Comparison of ENCODE assay signal across 10 cellular contexts in genomic region chr19:58468216-58468839, GRCh38. TPM values are rescaled to one million over a fixed set of nuclear protein-coding genes. Genes with fewer than 3 reads are reported as not detected.
DNase-seq lines count a peak whose midpoint lies in the region; ATAC-seq, FAIRE-seq and TF ChIP-seq lines count a peak whose summit lies in the region.
"Had no signal": no experiment of that assay in that cellular context is flagged by ENCODE, and none has a peak within 500 bp of the region (broad histone marks: within the 10 kb centered on the region; RNA-seq: fewer than 3 reads in every experiment).

No MANE protein-coding gene starts in this region.

- CTCF ChIA-PET in K562 (lab: Yijun Ruan, JAX; ENCODE audit: low intra/inter-chr PET ratio): no interaction called here

- no peak overlapping the region for H3K27ac ChIP-seq in DND-41 (ENCODE audit: low read length)
- no peak overlapping the region for H3K27ac ChIP-seq in KMS-11
- no peak overlapping the region for H3K27ac ChIP-seq in K562 (ENCODE audit: extremely low read depth, low read depth, low read length)

- H3K36me3 ChIP-seq in DND-41 (ENCODE audit: insufficient read depth, low read length) (peaks cover 39% of the 10 kb centered on the region), KMS-11 (ENCODE audit: insufficient read depth) (peaks cover 5% of the 10 kb centered on the region; the same call in 1 of the 2 replicates), K562 (ENCODE audit: control insufficient read depth, insufficient read depth, low read length) (peaks cover 38% of the 10 kb centered on the region; the same call in 2 of the 3 replicates)

- H2AFZ ChIP-seq in DND-41 (ENCODE audit: low read depth, low read length): no peak overlapping the region
- H2AFZ ChIP-seq in KMS-11 (ENCODE audit: low read depth): no peak overlapping the region
- no peak overlapping the region for H2AFZ ChIP-seq in K562 (ENCODE audit: low read depth, low read length)

- H3K9ac ChIP-seq in DND-41 (ENCODE audit: low read depth, low read length) (peak overlapping the region; percentile 71), KMS-11 (no peak overlapping the region), K562 (ENCODE audit: insufficient read depth in 1 of 2, low read depth in 2 of 2, low read length in 2 of 2) (peak overlapping the region in 1 of 2 experiments; percentile 46; a peak in 2 of 4 replicates)

- H3K79me2 ChIP-seq in DND-41 (ENCODE audit: insufficient read depth, low read length) (peaks cover 26% of the 10 kb centered on the region), KMS-11 (ENCODE audit: insufficient read depth, low read depth) (peaks cover 13% of the 10 kb centered on the region; the same call in 1 of the 2 replicates), K562 (ENCODE audit: control insufficient read depth, insufficient read depth, low read length) (peaks cover 26% of the 10 kb centered on the region)

- H3K4me1 ChIP-seq in DND-41 (ENCODE audit: insufficient read depth, low read length) (peaks cover 28% of the 10 kb centered on the region), KMS-11 (ENCODE audit: low read depth, poor library complexity, severe bottlenecking) (peaks cover 6% of the 10 kb centered on the region), K562 (replicated peaks in 1 of 2; ENCODE audit: control insufficient read depth in 2 of 2, insufficient read depth in 2 of 2, low read length in 2 of 2) (peaks cover 10 to 24% of the 10 kb centered on the region in 2 experiments; a peak in 4 of 5 replicates)

- H3K27me3 Mint-ChIP-seq in neural crest cell (ENCODE audit: low read depth): peaks cover 3% of the 10 kb centered on the region

- H3K9me1 ChIP-seq in K562 (ENCODE audit: control insufficient read depth, insufficient read depth, low read length): peaks cover 14% of the 10 kb centered on the region

- no peaks in the 10 kb centered on the region for H3K36me3 Mint-ChIP-seq in neural crest cell (ENCODE audit: low read depth)

- 0 out of 2 replicates have a peak, but pooled peaks have one; percentile 18 for TF ChIP-seq POLR2A in K562 (conservative IDR thresholded peaks at IDR 0.05)
- TF ChIP-seq POLR2A in erythroblast (IDR thresholded peaks at IDR 0.05; ENCODE audit: low read length): no peak

- TF ChIP-seq CTCF in DND-41 (IDR thresholded peaks at IDR 0.05; ENCODE audit: borderline replicate concordance, extremely low read depth, low read length, poor library complexity, severe bottlenecking) (no peak), KMS-11 (conservative IDR thresholded peaks at IDR 0.05; ENCODE audit: low read depth, low read length) (no peak), K562 (IDR thresholded peaks at IDR 0.05 in 2 of 3, conservative IDR thresholded peaks at IDR 0.05 in 1 of 3; ENCODE audit: insufficient read depth in 2 of 3, low read depth in 1 of 3, low read length in 3 of 3) (0 out of 6 replicates have a peak, but pooled peaks of 1 of the 3 experiments have one; percentile 19), neural crest cell (conservative IDR thresholded peaks at IDR 0.05) (no peak)

- ATAC-seq in DND-41 (ENCODE audit: insufficient read depth, low read depth): no peak
- ATAC-seq in K562: no peak
- no peak for ATAC-seq in HG02678 (IDR thresholded peaks at IDR 0.05; ENCODE audit: unreplicated experiment)

- FAIRE-seq in K562 (lab: Jason Lieb, UNC): no peak

- DNase-seq in DND-41 (no peak), K562 (ENCODE audit: extremely low read depth in 1 of 4, low spot score in 3 of 4) (peak in 1 of 4 experiments; percentile 38), neural crest cell (ENCODE audit: low read depth, low spot score) (no peak), NCI-H2029 treated with DMSO at 0.1 percent for 48 hours (lab: John Stamatoyannopoulos, UW) (no peak), erythroblast (lab: John Stamatoyannopoulos, UW) (no peak), hepatic stellate cell (ENCODE audit: low spot score) (no peak)
- DNase-seq: SW 1271 had no signal

- peak overlapping the region; percentile 88 for H3K4me2 ChIP-seq in DND-41 (ENCODE audit: insufficient read depth, low read length)
- peak overlapping the region; percentile 67 for H3K4me2 ChIP-seq in KMS-11
- H3K4me2 ChIP-seq in K562 (ENCODE audit: insufficient read depth, low read length): peak overlapping the region; percentile 42

- no peaks in the 10 kb centered on the region for H3K9me3 Mint-ChIP-seq in neural crest cell

- 44% methylated on average over 5 of the region's 5 CpGs for WGBS in K562 (ENCODE audit: insufficient coverage, low coverage, missing lambda C conversion rate)

- peak overlapping the region in 1 of 2 experiments; percentile 53; a peak in 2 of 4 replicates for H3K4me3 ChIP-seq in DND-41 (ENCODE audit: low read depth in 1 of 2, low read length in 2 of 2)
- no peak overlapping the region for H3K4me3 ChIP-seq in KMS-11 (IDR thresholded peaks at IDR 0.05; ENCODE audit: insufficient read depth, low read depth, low read length)
- peak overlapping the region; percentile 71; the same call in 1 of the 2 replicates for H3K4me3 ChIP-seq in K562

- no peak for TF ChIP-seq EP300 in K562 (IDR thresholded peaks at IDR 0.05; ENCODE audit: low read length)

- in situ Hi-C loops in K562 (cut with MboI): no loop called here

- POLR2A ChIA-PET in K562 (lab: Yijun Ruan, JAX): interaction anchor here (0.6 to 1.6 kb wide), 3 partner anchors 17 to 169 kb away, joined by 3 to 6 read pairs (median 3); partner anchors contain the start of gene ZNF324B

- BruUV-seq in K562 (replicated peaks; lab: Mats Ljungman, UMichigan): no TSS peak

- H3K4me3 Mint-ChIP-seq in neural crest cell: peak overlapping the region; percentile 88

- H3K27ac Mint-ChIP-seq in neural crest cell (ENCODE audit: unreplicated experiment): no peak overlapping the region

- peaks cover 26% of the 10 kb centered on the region for H4K20me1 ChIP-seq in DND-41 (ENCODE audit: insufficient read depth, low read length)
- no peaks in the 10 kb centered on the region for H4K20me1 ChIP-seq in KMS-11 (ENCODE audit: insufficient read depth)
- 0 out of 2 replicates have a peak, but pooled peaks cover 3% of the 10 kb centered on the region for H4K20me1 ChIP-seq in K562 (replicated peaks; ENCODE audit: control insufficient read depth, insufficient read depth, low read length)

- no peaks in the 10 kb centered on the region for H3K9me3 ChIP-seq in DND-41 (ENCODE audit: insufficient read depth, low read length, severe bottlenecking)
- H3K9me3 ChIP-seq in K562 (replicated peaks; ENCODE audit: control insufficient read depth, insufficient read depth, low read depth, low read length): no peaks in the 10 kb centered on the region

- peaks cover 27% of the 10 kb centered on the region for H3K4me1 Mint-ChIP-seq in neural crest cell

- intact Hi-C loops in K562 (cut with micrococcal nuclease): loop anchor here (5.0 kb wide), 1 partner anchor 61 kb away; the partner anchor contains the start of gene ZNF584

- H3K27me3 ChIP-seq in DND-41 (ENCODE audit: insufficient read depth, low read length, poor library complexity) (no peaks in the 10 kb centered on the region), KMS-11 (ENCODE audit: insufficient read depth, low read depth) (peaks cover 10% of the 10 kb centered on the region; the same call in 1 of the 2 replicates), K562 (ENCODE audit: control insufficient read depth in 2 of 2, insufficient read depth in 2 of 2, low read length in 2 of 2) (no peaks in the 10 kb centered on the region)
- H3K27me3 ChIP-seq: cardiac muscle cell had no signal

- TF ChIP-seq RAD21 in K562 (CRISPR knock-in tag; conservative IDR thresholded peaks at IDR 0.05 in 1 of 2, IDR thresholded peaks at IDR 0.05 in 1 of 2): peak in 1 of 2 experiments; percentile 24; a peak in 1 of 4 replicates

RNA-seq across cellular contexts. Expression of gene ZNF324, which starts 1.4 kb away (rescaled TPM):
- 12.1 and 40.1 TPM in 2 replicates for total RNA-seq in K562 (2011; cell fraction: chromatin; rRNA removed; ENCODE audit: low replicate concordance)
- total RNA-seq in K562 (2011; cell fraction: nucleolus; rRNA removed): 42.5 and 54.9 TPM in 2 replicates
- total RNA-seq in K562 (2011; cell fraction: nucleoplasm; rRNA removed): 15.9 and 21.7 TPM in 2 replicates
- 15.4 and 15.8 TPM in 2 replicates for total RNA-seq in K562 (2014; rRNA removed)
- total RNA-seq in K562 (2014; rRNA removed; fragmentation: Illumina TruSeq; extraction: Trizol): 3.0 and 3.5 TPM in 2 replicates
- total RNA-seq in K562 (2015; rRNA removed; fragmentation: Illumina TruSeq; extraction: Trizol): 9.6 and 11.0 TPM in 2 replicates
- 14.0 and 16.4 TPM in 2 replicates for total RNA-seq in K562 (2021)
- polyA plus RNA-seq in K562 (2011; rRNA removed): 4.5 and 5.3 TPM in 2 replicates
- 6.1 and 18.5 TPM in 2 replicates for polyA plus RNA-seq in K562 (2011; cell fraction: cytosol; rRNA removed)
- 8.6 and 17.6 TPM in 2 replicates for polyA plus RNA-seq in K562 (2011; cell fraction: nucleus; rRNA removed)
- 6.9 and 7.9 TPM in 2 replicates for polyA plus RNA-seq in K562 (2012)
- polyA plus RNA-seq in K562 (2014; fragmentation: Illumina TruSeq; extraction: Trizol): 4.1 and 6.9 TPM in 2 replicates
- polyA plus RNA-seq in K562 (2014; fragmentation: Nextera tagmentation; extraction: Ambion mirVana): 1 to 10 TPM in 1 of 2 experiments, under 1 TPM in 1; 0.92 to 1.2 TPM
- polyA plus RNA-seq in K562 (2014; rRNA removed): 7.5 and 8.3 TPM in 2 replicates
- polyA minus RNA-seq in K562 (2011; rRNA and poly(A)+ RNA removed): 7.5 and 12.5 TPM in 2 replicates
- polyA minus RNA-seq in K562 (2011; cell fraction: cytosol; rRNA and poly(A)+ RNA removed): 9.4 and 10.3 TPM in 2 replicates
- polyA minus RNA-seq in K562 (2011; cell fraction: nucleus; rRNA and poly(A)+ RNA removed): 31.7 and 40.8 TPM in 2 replicates
- 17.5 and 18.8 TPM in 2 replicates for total RNA-seq in neural crest cell

RNA-seq across cellular contexts. Expression of gene ZNF446, which starts 7.8 kb away (rescaled TPM):
- total RNA-seq in K562 (2011; cell fraction: chromatin; rRNA removed; ENCODE audit: low replicate concordance): 3.8 and 13.1 TPM in 2 replicates
- 12.1 and 13.7 TPM in 2 replicates for total RNA-seq in K562 (2011; cell fraction: nucleolus; rRNA removed)
- 5.5 and 8.0 TPM in 2 replicates for total RNA-seq in K562 (2011; cell fraction: nucleoplasm; rRNA removed)
- total RNA-seq in K562 (2014; rRNA removed): 4.2 and 4.8 TPM in 2 replicates
- total RNA-seq in K562 (2014; rRNA removed; fragmentation: Illumina TruSeq; extraction: Trizol): 0.64 and 0.95 TPM in 2 replicates
- 2.5 and 3.3 TPM in 2 replicates for total RNA-seq in K562 (2015; rRNA removed; fragmentation: Illumina TruSeq; extraction: Trizol)
- total RNA-seq in K562 (2021): 3.5 and 4.3 TPM in 2 replicates
- 1.2 and 2.7 TPM in 2 replicates for polyA plus RNA-seq in K562 (2011; rRNA removed)
- 2.4 and 5.3 TPM in 2 replicates for polyA plus RNA-seq in K562 (2011; cell fraction: cytosol; rRNA removed)
- polyA plus RNA-seq in K562 (2011; cell fraction: nucleus; rRNA removed): 6.9 and 8.9 TPM in 2 replicates
- 5.5 and 10.1 TPM in 2 replicates for polyA plus RNA-seq in K562 (2012)
- polyA plus RNA-seq in K562 (2014; fragmentation: Illumina TruSeq; extraction: Trizol): 1.2 and 2.4 TPM in 2 replicates
- polyA plus RNA-seq in K562 (2014; fragmentation: Nextera tagmentation; extraction: Ambion mirVana): under 1 TPM; 0.07 to 0.17 TPM
- polyA plus RNA-seq in K562 (2014; rRNA removed): 2.6 and 3.9 TPM in 2 replicates
- polyA minus RNA-seq in K562 (2011; rRNA and poly(A)+ RNA removed): 1.5 and 1.9 TPM in 2 replicates
- polyA minus RNA-seq in K562 (2011; cell fraction: cytosol; rRNA and poly(A)+ RNA removed): 1.4 and 2.4 TPM in 2 replicates
- 6.5 and 8.3 TPM in 2 replicates for polyA minus RNA-seq in K562 (2011; cell fraction: nucleus; rRNA and poly(A)+ RNA removed)
- 16.5 and 18.6 TPM in 2 replicates for total RNA-seq in neural crest cell

RNA-seq across cellular contexts. Expression of gene ZNF324B, which starts 16.9 kb away (rescaled TPM):
- total RNA-seq in K562 (2011; cell fraction: chromatin; rRNA removed; ENCODE audit: low replicate concordance): 26.6 and 56.0 TPM in 2 replicates
- total RNA-seq in K562 (2011; cell fraction: nucleolus; rRNA removed): 34.7 and 40.7 TPM in 2 replicates
- total RNA-seq in K562 (2011; cell fraction: nucleoplasm; rRNA removed): 26.5 and 27.8 TPM in 2 replicates
- total RNA-seq in K562 (2014; rRNA removed): 12.5 and 13.5 TPM in 2 replicates
- total RNA-seq in K562 (2014; rRNA removed; fragmentation: Illumina TruSeq; extraction: Trizol): 5.8 and 7.5 TPM in 2 replicates
- total RNA-seq in K562 (2015; rRNA removed; fragmentation: Illumina TruSeq; extraction: Trizol): 9.1 and 9.3 TPM in 2 replicates
- 12.6 and 13.2 TPM in 2 replicates for total RNA-seq in K562 (2021)
- 3.5 and 4.7 TPM in 2 replicates for polyA plus RNA-seq in K562 (2011; rRNA removed)
- polyA plus RNA-seq in K562 (2011; cell fraction: cytosol; rRNA removed): 3.6 and 10.2 TPM in 2 replicates
- polyA plus RNA-seq in K562 (2011; cell fraction: nucleus; rRNA removed): 4.1 and 9.0 TPM in 2 replicates
- polyA plus RNA-seq in K562 (2012): 4.5 and 6.6 TPM in 2 replicates
- 4.9 TPM in 2 replicates for polyA plus RNA-seq in K562 (2014; fragmentation: Illumina TruSeq; extraction: Trizol)
- under 1 TPM; 0.20 to 0.25 TPM for polyA plus RNA-seq in K562 (2014; fragmentation: Nextera tagmentation; extraction: Ambion mirVana)
- 5.7 and 6.2 TPM in 2 replicates for polyA plus RNA-seq in K562 (2014; rRNA removed)
- 7.6 and 16.2 TPM in 2 replicates for polyA minus RNA-seq in K562 (2011; rRNA and poly(A)+ RNA removed)
- 8.3 and 11.9 TPM in 2 replicates for polyA minus RNA-seq in K562 (2011; cell fraction: cytosol; rRNA and poly(A)+ RNA removed)
- 7.8 and 12.2 TPM in 2 replicates for polyA minus RNA-seq in K562 (2011; cell fraction: nucleus; rRNA and poly(A)+ RNA removed)
- total RNA-seq in neural crest cell: 11.9 and 14.8 TPM in 2 replicates

RNA-seq across cellular contexts. Expression of gene ZNF132, which starts 28.4 kb away (rescaled TPM):
- not detected in 2 replicates for total RNA-seq in K562 (2011; cell fraction: chromatin; rRNA removed; ENCODE audit: low replicate concordance)
- total RNA-seq in K562 (2011; cell fraction: nucleolus; rRNA removed): not detected in 2 replicates
- not detected in 2 replicates for total RNA-seq in K562 (2011; cell fraction: nucleoplasm; rRNA removed)
- total RNA-seq in K562 (2014; rRNA removed): not detected in 2 replicates
- total RNA-seq in K562 (2014; rRNA removed; fragmentation: Illumina TruSeq; extraction: Trizol): not detected in 2 replicates
- total RNA-seq in K562 (2015; rRNA removed; fragmentation: Illumina TruSeq; extraction: Trizol): not detected in 2 replicates
- total RNA-seq in K562 (2021): not detected in 2 replicates
- polyA plus RNA-seq in K562 (2011; rRNA removed): 0.03 TPM in 1 of 2 replicates, not detected in the other
- polyA plus RNA-seq in K562 (2011; cell fraction: cytosol; rRNA removed): not detected in 2 replicates
- polyA plus RNA-seq in K562 (2011; cell fraction: nucleus; rRNA removed): 0.06 TPM in 1 of 2 replicates, not detected in the other
- polyA plus RNA-seq in K562 (2012): 1.1 and 1.8 TPM in 2 replicates
- polyA plus RNA-seq in K562 (2014; fragmentation: Illumina TruSeq; extraction: Trizol): not detected in 2 replicates
- polyA plus RNA-seq in K562 (2014; fragmentation: Nextera tagmentation; extraction: Ambion mirVana): under 1 TPM; 0.14 to 0.42 TPM
- polyA plus RNA-seq in K562 (2014; rRNA removed): 0.03 and 0.05 TPM in 2 replicates
- not detected in 2 replicates for polyA minus RNA-seq in K562 (2011; rRNA and poly(A)+ RNA removed)
- not detected in 2 replicates for polyA minus RNA-seq in K562 (2011; cell fraction: cytosol; rRNA and poly(A)+ RNA removed)
- 0.11 TPM in 1 of 2 replicates, not detected in the other for polyA minus RNA-seq in K562 (2011; cell fraction: nucleus; rRNA and poly(A)+ RNA removed)
- total RNA-seq in neural crest cell: 0.28 and 0.52 TPM in 2 replicates
- total RNA-seq: cardiac muscle cell had no signal

RNA-seq across cellular contexts. Expression of gene SLC27A5, which starts 43.5 kb away (rescaled TPM):
- total RNA-seq in K562 (2011; cell fraction: chromatin; rRNA removed; ENCODE audit: low replicate concordance): 36.1 and 123 TPM in 2 replicates
- 97.2 and 108 TPM in 2 replicates for total RNA-seq in K562 (2011; cell fraction: nucleolus; rRNA removed)
- total RNA-seq in K562 (2011; cell fraction: nucleoplasm; rRNA removed): 71.8 and 76.0 TPM in 2 replicates
- total RNA-seq in K562 (2014; rRNA removed): 101 and 152 TPM in 2 replicates
- 29.4 and 48.4 TPM in 2 replicates for total RNA-seq in K562 (2014; rRNA removed; fragmentation: Illumina TruSeq; extraction: Trizol)
- 42.2 and 45.2 TPM in 2 replicates for total RNA-seq in K562 (2015; rRNA removed; fragmentation: Illumina TruSeq; extraction: Trizol)
- total RNA-seq in K562 (2021): 58.2 and 67.5 TPM in 2 replicates
- polyA plus RNA-seq in K562 (2011; rRNA removed): 64.7 and 86.6 TPM in 2 replicates
- polyA plus RNA-seq in K562 (2011; cell fraction: cytosol; rRNA removed): 140 and 167 TPM in 2 replicates
- 86.2 and 95.1 TPM in 2 replicates for polyA plus RNA-seq in K562 (2011; cell fraction: nucleus; rRNA removed)
- 59.7 and 101 TPM in 2 replicates for polyA plus RNA-seq in K562 (2012)
- polyA plus RNA-seq in K562 (2014; fragmentation: Illumina TruSeq; extraction: Trizol): 56.9 and 85.4 TPM in 2 replicates
- 100 to 1,000 TPM; 316 to 318 TPM for polyA plus RNA-seq in K562 (2014; fragmentation: Nextera tagmentation; extraction: Ambion mirVana)
- polyA plus RNA-seq in K562 (2014; rRNA removed): 89.7 and 116 TPM in 2 replicates
- polyA minus RNA-seq in K562 (2011; rRNA and poly(A)+ RNA removed): 29.8 and 50.1 TPM in 2 replicates
- polyA minus RNA-seq in K562 (2011; cell fraction: cytosol; rRNA and poly(A)+ RNA removed): 24.3 and 35.0 TPM in 2 replicates
- polyA minus RNA-seq in K562 (2011; cell fraction: nucleus; rRNA and poly(A)+ RNA removed): 31.1 and 32.6 TPM in 2 replicates
- total RNA-seq in neural crest cell: 16.2 and 17.5 TPM in 2 replicates
